1 cellular context compared by ENCODE assay signal in genomic region chr3:185335799-185336198, GRCh38.
TF ChIP-seq lines count a peak whose summit lies in the region.

No MANE protein-coding gene starts in this region.

TF ChIP-seq in HepG2, 621 proteins besides CTCF, POLR2A, EP300 and RAD21 (continued from another document and continues in another):
- TF ChIP-seq ZNF276 (CRISPR knock-in tag; IDR thresholded peaks at IDR 0.05; ENCODE audit: low read depth) (no peak), AHDC1 (CRISPR knock-in tag; IDR thresholded peaks at IDR 0.05; ENCODE audit: borderline replicate concordance) (0 out of 2 replicates have a peak, but pooled peaks have one; percentile 44), MYNN (CRISPR knock-in tag; IDR thresholded peaks at IDR 0.05; ENCODE audit: low read depth) (no peak), SRF (IDR thresholded peaks at IDR 0.05; ENCODE audit: low read depth, low read length) (no peak), LCORL (IDR thresholded peaks at IDR 0.05) (no peak), LCORL (CRISPR knock-in tag; IDR thresholded peaks at IDR 0.05) (0 out of 2 replicates have a peak, but pooled peaks have one; percentile 34), FOXA1 (IDR thresholded peaks at IDR 0.05) (no peak), FOXA1 (CRISPR knock-in tag; IDR thresholded peaks at IDR 0.05) (peak; percentile 47), PAXIP1 (CRISPR knock-in tag; conservative IDR thresholded peaks at IDR 0.05) (peak; percentile 55; the same call in 1 of the 2 replicates), IKZF5 (CRISPR knock-in tag; IDR thresholded peaks at IDR 0.05) (0 out of 2 replicates have a peak, but pooled peaks have one; percentile 39), ZNF790 (CRISPR knock-in tag; IDR thresholded peaks at IDR 0.05; ENCODE audit: borderline replicate concordance) (no peak), RCOR2 (CRISPR knock-in tag; IDR thresholded peaks at IDR 0.05) (peak; percentile 67; the same call in 1 of the 2 replicates), JUND (CRISPR knock-in tag; IDR thresholded peaks at IDR 0.05) (peak; percentile 94), HOMEZ (CRISPR knock-in tag; IDR thresholded peaks at IDR 0.05; ENCODE audit: low read depth) (peak; percentile 58; the same call in 1 of the 2 replicates), ZFY (CRISPR knock-in tag; IDR thresholded peaks at IDR 0.05) (0 out of 2 replicates have a peak, but pooled peaks have one; percentile 25), NR2F6 (IDR thresholded peaks at IDR 0.05) (no peak), NR2F6 (CRISPR knock-in tag; IDR thresholded peaks at IDR 0.05) (peak; percentile 30; the same call in 1 of the 2 replicates), DPF2 (CRISPR knock-in tag; IDR thresholded peaks at IDR 0.05; ENCODE audit: borderline replicate concordance, low read depth) (peak; percentile 40; the same call in 1 of the 2 replicates), HMGXB3 (CRISPR knock-in tag; IDR thresholded peaks at IDR 0.05; ENCODE audit: borderline replicate concordance) (0 out of 2 replicates have a peak, but pooled peaks have one; percentile 21), ZNF615 (CRISPR knock-in tag; IDR thresholded peaks at IDR 0.05; ENCODE audit: borderline replicate concordance) (no peak), ZNF567 (CRISPR knock-in tag; IDR thresholded peaks at IDR 0.05; ENCODE audit: borderline replicate concordance) (no peak), ERF (CRISPR knock-in tag; IDR thresholded peaks at IDR 0.05) (peak; percentile 42; the same call in 1 of the 2 replicates), MXI1 (IDR thresholded peaks at IDR 0.05; ENCODE audit: borderline replicate concordance, low read depth, low read length) (peak; percentile 14; the same call in 1 of the 3 replicates)
